26 cellular contexts compared by ENCODE assay signal in the genomic region with DNA sequence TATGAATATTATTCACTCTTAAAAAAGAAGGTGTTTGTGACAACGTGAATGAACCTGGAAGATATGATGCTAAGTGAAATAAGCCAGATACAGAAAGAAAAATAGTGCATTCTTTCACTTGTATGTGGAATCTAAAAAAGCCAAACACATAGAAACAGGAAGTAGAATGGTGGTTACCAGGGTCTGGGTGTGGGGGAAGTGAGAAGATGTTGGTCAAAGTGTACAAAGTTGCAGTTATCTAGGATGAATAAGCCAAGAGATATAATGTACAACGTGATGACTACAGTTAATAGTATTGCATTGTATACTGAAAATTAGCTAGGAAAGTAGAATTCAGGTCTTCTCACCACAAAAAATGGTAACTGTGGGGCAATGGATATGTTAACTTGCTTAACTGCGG.
DNase-seq lines count a peak whose midpoint lies in the region; ATAC-seq and TF ChIP-seq lines count a peak whose summit lies in the region.
"Had no signal": no experiment of that assay in that cellular context is flagged by ENCODE, and none has a peak within 500 bp of the region (broad histone marks: within the 10 kb centered on the region; RNA-seq: fewer than 3 reads in every experiment).

No MANE protein-coding gene starts in this region.

- H3K4me3 ChIP-seq in Peyer's patch, result no peak overlapping the region
- H3K4me3 ChIP-seq: K562, ovary, testis had no signal

- ATAC-seq in GM19463 (IDR thresholded peaks at IDR 0.05; ENCODE audit: unreplicated experiment) (peak; percentile 65), HG03521 (IDR thresholded peaks at IDR 0.05; ENCODE audit: unreplicated experiment) (peak; percentile 50), natural killer cell (peak; percentile 87 to 100 (median 94))
- ATAC-seq: activated naive CD8-positive, alpha-beta T cell treated with anti-CD3 and anti-CD28 coated beads, Interleukin-2, amount 50 U/mL, for 24 hours; K562; right cardiac atrium had no signal

- DNase-seq in NOMO-1 (lab: John Stamatoyannopoulos, UW; ENCODE audit: unreplicated experiment in 2 of 2), result peak; percentile 63 to 79
- peak; percentile 38 for DNase-seq in natural killer cell
- no peak for DNase-seq in Peyer's patch
- no peak for DNase-seq in NCI-H1092 treated with DMSO at 0.1 percent for 48 hours (lab: John Stamatoyannopoulos, UW)
- DNase-seq in NCI-H2196 (lab: John Stamatoyannopoulos, UW; ENCODE audit: unreplicated experiment), result no peak
- DNase-seq: activated CD4-positive, alpha-beta T cell treated with anti-CD3 and anti-CD28 coated beads, Interleukin-2, amount 50 U/mL, for 4 hours; activated CD8-positive, alpha-beta memory T cell treated with anti-CD3 and anti-CD28 coated beads, Interleukin-2, amount 50 U/mL, for 48 hours; activated effector memory CD4-positive, alpha-beta T cell treated with anti-CD3 and anti-CD28 coated beads, Interleukin-2, amount 50 U/mL, for 16 hours; activated naive CD8-positive, alpha-beta T cell treated with anti-CD3 and anti-CD28 coated beads, Interleukin-2, amount 50 U/mL, for 24 hours; DMS53; endodermal cell; kidney glomerular epithelial cell; NCI-H1105 treated with DMSO at 0.1 percent for 48 hours; NCI-H524 treated with DMSO at 0.1 percent for 48 hours; ovary; right cardiac atrium; SHP77; T-helper 1 cell; testis; WERI-Rb-1 had no signal

- TF ChIP-seq CTCF in natural killer cell (IDR thresholded peaks at IDR 0.05), result no peak
- TF ChIP-seq CTCF in Peyer's patch (IDR thresholded peaks at IDR 0.05), result no peak

- no peaks in the 10 kb centered on the region for H3K4me1 ChIP-seq in Peyer's patch
- H3K4me1 ChIP-seq: testis had no signal

- H3K36me3 Mint-ChIP-seq in natural killer cell, result no peaks in the 10 kb centered on the region
- H3K36me3 Mint-ChIP-seq: brain, memory B cell had no signal

- peak overlapping the region; percentile 71 for H3K4me3 Mint-ChIP-seq in natural killer cell
- H3K4me3 Mint-ChIP-seq: activated naive CD8-positive, alpha-beta T cell treated with anti-CD3 and anti-CD28 coated beads, Interleukin-2, amount 50 U/mL, for 24 hours; brain; CD4-positive, alpha-beta T cell; endodermal cell; memory B cell had no signal

- no peaks in the 10 kb centered on the region for H3K9me3 ChIP-seq in Peyer's patch
- H3K9me3 ChIP-seq: ovary, testis had no signal

- no peaks in the 10 kb centered on the region for H3K36me3 ChIP-seq in Peyer's patch
- H3K36me3 ChIP-seq: ovary, WERI-Rb-1 had no signal

- H3K4me1 Mint-ChIP-seq in natural killer cell, result peaks cover 23 to 32% of the 10 kb centered on the region in 2 donors
- H3K4me1 Mint-ChIP-seq: brain, endodermal cell, memory B cell had no signal

- peak overlapping the region; percentile 32 to 59 for H3K27ac Mint-ChIP-seq in natural killer cell
- H3K27ac Mint-ChIP-seq: activated naive CD8-positive, alpha-beta T cell treated with anti-CD3 and anti-CD28 coated beads, Interleukin-2, amount 50 U/mL, for 24 hours; brain; CD4-positive, alpha-beta T cell; endodermal cell; memory B cell had no signal

- intact Hi-C loops in natural killer cell (cut with micrococcal nuclease), result no loop called here

- no peak overlapping the region for H3K27ac ChIP-seq in Peyer's patch
- H3K27ac ChIP-seq: ovary, testis, WERI-Rb-1 had no signal

- H3K9me3 Mint-ChIP-seq in natural killer cell, result no peaks in the 10 kb centered on the region

- no peak for TF ChIP-seq POLR2A in Peyer's patch (IDR thresholded peaks at IDR 0.05)

- H3K27me3 ChIP-seq in Peyer's patch, result no peaks in the 10 kb centered on the region
- H3K27me3 ChIP-seq: ovary, testis had no signal

- no peaks in the 10 kb centered on the region for H3K27me3 Mint-ChIP-seq in natural killer cell (ENCODE audit: low read depth in 2 of 2)
- H3K27me3 Mint-ChIP-seq: activated naive CD8-positive, alpha-beta T cell treated with anti-CD3 and anti-CD28 coated beads, Interleukin-2, amount 50 U/mL, for 24 hours; brain; CD4-positive, alpha-beta T cell; memory B cell had no signal

Comparison
In these comparisons a context has a peak if more than half of its experiments do, and no peak if none do; other contexts are left out.
1. DNase-seq: peak in NOMO-1 (2 of 2) and natural killer cell (single experiment); none in Peyer's patch (0 of 3), NCI-H1092 treated with DMSO at 0.1 percent for 48 hours (single experiment) and NCI-H2196 (single experiment).
2. Peak in every context shown above with its lines, with median percentiles within 50 percentile points of each other: ATAC-seq.